Comparison of ENCODE assay signal across 17 cellular contexts in the genomic region with DNA sequence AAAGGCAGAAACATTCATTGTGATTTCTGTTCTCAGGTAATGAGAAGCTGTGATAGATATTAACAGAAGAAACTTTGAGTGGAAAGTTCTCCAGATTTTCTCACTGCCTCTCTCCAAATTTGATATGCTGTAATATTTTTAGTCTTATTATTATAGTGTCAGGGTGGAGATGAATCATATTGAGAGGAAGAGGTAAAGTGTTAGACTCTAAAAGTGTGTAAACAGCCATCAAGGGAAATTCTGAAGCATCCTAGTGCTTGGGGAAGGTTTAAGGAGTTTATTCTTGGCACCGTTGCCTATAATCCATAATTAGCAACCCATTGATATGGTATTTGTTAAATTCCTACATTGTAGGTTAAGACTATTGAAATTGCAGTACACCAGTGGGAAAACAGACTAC.
"Had no signal": no experiment of that assay in that cellular context is flagged by ENCODE, and none has a peak within 500 bp of the region (broad histone marks: within the 10 kb centered on the region; RNA-seq: fewer than 3 reads in every experiment).

No MANE protein-coding gene starts in this region.

- H3K27ac ChIP-seq: brain microvascular endothelial cell, foreskin keratinocyte, prostate gland, right atrium auricular region, testis, WERI-Rb-1 had no signal

- H3K27ac Mint-ChIP-seq: endodermal cell, type B pancreatic cell had no signal

- H3K9me3 ChIP-seq: prostate gland, right atrium auricular region, testis had no signal

- H3K79me2 ChIP-seq: hepatocyte had no signal

- H3K36me3 Mint-ChIP-seq: type B pancreatic cell had no signal

- ATAC-seq: foreskin keratinocyte; naive thymus-derived CD8-positive, alpha-beta T cell had no signal

- H3K27me3 Mint-ChIP-seq: type B pancreatic cell had no signal

- H3K36me3 ChIP-seq: brain microvascular endothelial cell, prostate gland, right atrium auricular region, WERI-Rb-1 had no signal

- DNase-seq: activated CD4-positive, alpha-beta T cell treated with anti-CD3 and anti-CD28 coated beads for 48 hours; activated effector memory CD4-positive, alpha-beta T cell treated with Interleukin-2 at 50 U/mL for 16 hours; aorta; brain microvascular endothelial cell; central memory CD4-positive, alpha-beta T cell; endodermal cell; foreskin keratinocyte; mesendoderm; naive thymus-derived CD8-positive, alpha-beta T cell; stimulated activated CD4-positive, alpha-beta T cell treated with anti-CD3 and anti-CD28 coated beads, Interleukin-2, amount 100 ng/mL, for 24 hours; testis had no signal

- H3K4me3 Mint-ChIP-seq: endodermal cell; naive thymus-derived CD8-positive, alpha-beta T cell; type B pancreatic cell had no signal

- H3K4me2 ChIP-seq: hepatocyte had no signal

- H3K4me1 ChIP-seq: prostate gland, right atrium auricular region had no signal

- H3K27me3 ChIP-seq: brain microvascular endothelial cell, foreskin keratinocyte, hepatocyte, right atrium auricular region, testis had no signal

- H3K4me3 ChIP-seq: hepatocyte, prostate gland, right atrium auricular region, testis had no signal

- H3K9me3 Mint-ChIP-seq: endodermal cell; naive thymus-derived CD8-positive, alpha-beta T cell; type B pancreatic cell had no signal

- FAIRE-seq: colon had no signal
